ENCODE assay signal across 24 cellular contexts in genomic region chr5:1065143-1065750, GRCh38. TPM values are rescaled to one million over a fixed set of nuclear protein-coding genes. Genes with fewer than 3 reads are reported as not detected.
DNase-seq lines count a peak whose midpoint lies in the region; ATAC-seq, FAIRE-seq and TF ChIP-seq lines count a peak whose summit lies in the region.
"Had no signal": no experiment of that assay in that cellular context is flagged by ENCODE, and none has a peak within 500 bp of the region (broad histone marks: within the 10 kb centered on the region; RNA-seq: fewer than 3 reads in every experiment).

No MANE protein-coding gene starts in this region.

- no peaks in the 10 kb centered on the region for H3K27me3 Mint-ChIP-seq in naive thymus-derived CD4-positive, alpha-beta T cell
- no peaks in the 10 kb centered on the region for H3K27me3 Mint-ChIP-seq in CD4-positive, alpha-beta memory T cell

- peaks cover 4 to 12% (median 6%) of the 10 kb centered on the region in 5 donors for H3K36me3 Mint-ChIP-seq in naive thymus-derived CD4-positive, alpha-beta T cell
- H3K36me3 Mint-ChIP-seq in CD4-positive, alpha-beta memory T cell: peaks cover 6 to 13% of the 10 kb centered on the region in 2 donors

- no peak overlapping the region for H3K9ac ChIP-seq in kidney (ENCODE audit: low read length in 2 of 2)
- H3K9ac ChIP-seq: BLaER1 had no signal

- H3K9me3 ChIP-seq in kidney (ENCODE audit: control insufficient read depth in 1 of 2, low read length in 2 of 2): no peaks in the 10 kb centered on the region
- no peaks in the 10 kb centered on the region for H3K9me3 ChIP-seq in naive thymus-derived CD4-positive, alpha-beta T cell (ENCODE audit: control insufficient read depth in 2 of 3, low read length in 3 of 3)
- H3K9me3 ChIP-seq in CD4-positive, alpha-beta memory T cell (ENCODE audit: control insufficient read depth in 1 of 2, low read length in 2 of 2): no peaks in the 10 kb centered on the region
- H3K9me3 ChIP-seq: A549, BLaER1 had no signal

- H3K9me3 Mint-ChIP-seq in naive thymus-derived CD4-positive, alpha-beta T cell: no peaks in the 10 kb centered on the region
- H3K9me3 Mint-ChIP-seq in CD4-positive, alpha-beta memory T cell: no peaks in the 10 kb centered on the region
- H3K9me3 Mint-ChIP-seq: CD8-positive, alpha-beta T cell had no signal

- H3K36me3 ChIP-seq in H7 (replicated peaks; ENCODE audit: control insufficient read depth, insufficient read depth, low read length) (peaks cover 2% of the 10 kb centered on the region; the same call in 1 of the 2 replicates), kidney (ENCODE audit: control insufficient read depth in 1 of 2, insufficient read depth in 2 of 2, low read length in 2 of 2) (peaks cover 7 to 37% of the 10 kb centered on the region in 2 donors)
- H3K36me3 ChIP-seq in naive thymus-derived CD4-positive, alpha-beta T cell (ENCODE audit: control insufficient read depth in 2 of 3, insufficient read depth in 3 of 3, low read length in 3 of 3): peaks cover 0 to 84% (median 2%) of the 10 kb centered on the region in 3 experiments
- H3K36me3 ChIP-seq in CD4-positive, alpha-beta memory T cell (ENCODE audit: insufficient read depth, low read length): peaks cover 5% of the 10 kb centered on the region

- in situ Hi-C loops in GM13976 (cut with MboI; ENCODE audit: low sequenced_read_pairs, unreplicated experiment): no loop called here

- CTCF ChIA-PET in naive thymus-derived CD4-positive, alpha-beta T cell (lab: Charles Lee): no interaction called here
- CTCF ChIA-PET in CD4-positive, alpha-beta memory T cell (lab: Charles Lee; ENCODE audit: partially characterized antibody): no interaction called here

- DNase-seq in Right ventricle myocardium inferior (ENCODE audit: missing footprints): peak; percentile 53
- no peak for DNase-seq in left ventricle myocardium superior
- DNase-seq in H7: peak; percentile 57
- peak; percentile 68 for DNase-seq in kidney
- DNase-seq in naive thymus-derived CD4-positive, alpha-beta T cell: no peak
- DNase-seq in CD4-positive, alpha-beta memory T cell: no peak
- DNase-seq in GM13976 (ENCODE audit: low spot score): no peak
- no peak for DNase-seq in midbrain (lab: John Stamatoyannopoulos, UW)
- DNase-seq: CD8-positive, alpha-beta T cell; DMS79; GOT3; IMR-90; NCI-H1417; NCI-H187; NCI-H2107; NCI-H510A; NCI-H748 treated with DMSO at 0.1 percent for 48 hours; NK-92 treated with Interleukin-12 subunit alpha and Interleukin-12 subunit beta, amount 100 ng/mL, for 24 hours; SIG-M5 had no signal

- no peak for ATAC-seq in Right ventricle myocardium inferior
- ATAC-seq in left ventricle myocardium superior: no peak
- ATAC-seq in naive thymus-derived CD4-positive, alpha-beta T cell: peak; percentile 12
- ATAC-seq: A549; CD8-positive, alpha-beta T cell had no signal

- TF ChIP-seq CTCF in kidney (IDR thresholded peaks at IDR 0.05; ENCODE audit: borderline replicate concordance, extremely low read depth, insufficient read depth): no peak
- no peak for TF ChIP-seq CTCF in GM13976 (IDR thresholded peaks at IDR 0.05; ENCODE audit: borderline replicate concordance, control extremely low read depth, extremely low read depth, insufficient read depth, missing control alignments)

- H3K4me1 Mint-ChIP-seq in naive thymus-derived CD4-positive, alpha-beta T cell: peaks cover 0 to 2% (median 0%) of the 10 kb centered on the region in 7 donors
- no peaks in the 10 kb centered on the region for H3K4me1 Mint-ChIP-seq in CD4-positive, alpha-beta memory T cell

- no peak overlapping the region for H3K27ac Mint-ChIP-seq in naive thymus-derived CD4-positive, alpha-beta T cell
- no peak overlapping the region for H3K27ac Mint-ChIP-seq in CD4-positive, alpha-beta memory T cell
- H3K27ac Mint-ChIP-seq: CD8-positive, alpha-beta T cell had no signal

- POLR2A ChIA-PET in naive thymus-derived CD4-positive, alpha-beta T cell (lab: Charles Lee): no interaction called here
- POLR2A ChIA-PET in CD4-positive, alpha-beta memory T cell (lab: Charles Lee; ENCODE audit: partially characterized antibody): no interaction called here

- peaks cover 0 to under 1% of the 10 kb centered on the region in 2 donors for H3K4me1 ChIP-seq in kidney (ENCODE audit: control insufficient read depth in 1 of 2, insufficient read depth in 1 of 2, low read depth in 1 of 2, low read length in 2 of 2)
- H3K4me1 ChIP-seq in naive thymus-derived CD4-positive, alpha-beta T cell (ENCODE audit: control insufficient read depth in 2 of 2, insufficient read depth in 2 of 2, low read length in 2 of 2): no peaks in the 10 kb centered on the region
- no peaks in the 10 kb centered on the region for H3K4me1 ChIP-seq in CD4-positive, alpha-beta memory T cell (ENCODE audit: insufficient read depth, low read length)
- H3K4me1 ChIP-seq: A549 had no signal

- H3K27me3 ChIP-seq in H7 (ENCODE audit: control insufficient read depth, insufficient read depth, low read length): no peaks in the 10 kb centered on the region
- no peaks in the 10 kb centered on the region for H3K27me3 ChIP-seq in naive thymus-derived CD4-positive, alpha-beta T cell (ENCODE audit: control insufficient read depth in 2 of 2, insufficient read depth in 2 of 2, low read length in 2 of 2)
- H3K27me3 ChIP-seq in CD4-positive, alpha-beta memory T cell (ENCODE audit: insufficient read depth, low read length): no peaks in the 10 kb centered on the region
- H3K27me3 ChIP-seq: BLaER1 had no signal

- no peak overlapping the region for H3K4me3 Mint-ChIP-seq in naive thymus-derived CD4-positive, alpha-beta T cell
- H3K4me3 Mint-ChIP-seq in CD4-positive, alpha-beta memory T cell: no peak overlapping the region
- H3K4me3 Mint-ChIP-seq: CD8-positive, alpha-beta T cell had no signal

- FAIRE-seq in kidney (lab: Jason Lieb, UNC): no peak
- FAIRE-seq: A549, GM12892 had no signal

- no peak overlapping the region for H3K27ac ChIP-seq in kidney (ENCODE audit: low read depth in 2 of 2, low read length in 2 of 2)
- H3K27ac ChIP-seq in naive thymus-derived CD4-positive, alpha-beta T cell (ENCODE audit: low read depth, low read length): no peak overlapping the region
- H3K27ac ChIP-seq in CD4-positive, alpha-beta memory T cell (ENCODE audit: low read depth, low read length): no peak overlapping the region
- H3K27ac ChIP-seq: A549, BLaER1, HL-60 had no signal

- H3K4me3 ChIP-seq in H7 (ENCODE audit: insufficient read depth, low read depth, low read length) (no peak overlapping the region), kidney (ENCODE audit: low read length in 2 of 2) (no peak overlapping the region)
- H3K4me3 ChIP-seq in naive thymus-derived CD4-positive, alpha-beta T cell (ENCODE audit: low read length): no peak overlapping the region
- no peak overlapping the region for H3K4me3 ChIP-seq in CD4-positive, alpha-beta memory T cell (ENCODE audit: low read length in 2 of 2)
- H3K4me3 ChIP-seq: A549, BLaER1 had no signal

- intact Hi-C loops in Right ventricle myocardium inferior (cut with DNase I): no loop called here
- intact Hi-C loops in left ventricle myocardium superior (cut with micrococcal nuclease): no loop called here
- intact Hi-C loops in kidney (cut with DNase I): no loop called here
- intact Hi-C loops in naive thymus-derived CD4-positive, alpha-beta T cell (cut with micrococcal nuclease): no loop called here
- intact Hi-C loops in CD4-positive, alpha-beta memory T cell (cut with micrococcal nuclease): no loop called here

RNA-seq across cellular contexts. Expression of gene SLC12A7, which starts 46.6 kb away (rescaled TPM):
- total RNA-seq in Right ventricle myocardium inferior (179 TPM), left ventricle myocardium superior (230 TPM), kidney (92.9 TPM)
- 17.7 and 19.8 TPM in 2 replicates for total RNA-seq in H7 (2014; rRNA removed; shearing (Covaris generic))
- polyA plus RNA-seq in kidney (ENCODE audit: insufficient read depth, low read depth, low replicate concordance): 28.2 TPM
- 100 to 1,000 TPM in 1 of 5 experiments, 10 to 100 TPM in 4; 45.3 to 101 (median 64.5) TPM for total RNA-seq in naive thymus-derived CD4-positive, alpha-beta T cell
- polyA plus RNA-seq in naive thymus-derived CD4-positive, alpha-beta T cell: 10 to 100 TPM in 1 of 2 donors, 1 to 10 TPM in 1; 6.4 to 30.5 TPM
- 10 to 100 TPM; 30.6 to 32.9 TPM for total RNA-seq in CD4-positive, alpha-beta memory T cell
- 10 to 100 TPM; 11.7 to 22.3 TPM for polyA plus RNA-seq in CD4-positive, alpha-beta memory T cell

RNA-seq across cellular contexts. Expression of gene NKD2, which starts 56.6 kb away (rescaled TPM):
- total RNA-seq in Right ventricle myocardium inferior: 4.4 TPM
- 3.4 TPM for total RNA-seq in left ventricle myocardium superior
- 4.9 and 5.7 TPM in 2 replicates for total RNA-seq in H7 (2014; rRNA removed; shearing (Covaris generic))
- 14.1 TPM for total RNA-seq in kidney
- 7.9 TPM for polyA plus RNA-seq in kidney (ENCODE audit: insufficient read depth, low read depth, low replicate concordance)
- total RNA-seq in naive thymus-derived CD4-positive, alpha-beta T cell: 1 to 10 TPM in 1 of 5 experiments, not detected in 4; 4.8 TPM
- not detected for polyA plus RNA-seq in naive thymus-derived CD4-positive, alpha-beta T cell
- not detected for total RNA-seq in CD4-positive, alpha-beta memory T cell
- not detected for polyA plus RNA-seq in CD4-positive, alpha-beta memory T cell
- total RNA-seq: HT1080, IMR-90 had no signal
- polyA plus RNA-seq: IMR-90 had no signal

Comparison
In these comparisons a context has a peak if more than half of its experiments do, and no peak if none do; other contexts are left out.
1. DNase-seq: peak in Right ventricle myocardium inferior (single experiment), H7 (single experiment) and kidney (single experiment); none in left ventricle myocardium superior (single experiment), naive thymus-derived CD4-positive, alpha-beta T cell (0 of 9), CD4-positive, alpha-beta memory T cell (0 of 5), GM13976 (single experiment) and midbrain (single experiment).